1 cellular context compared by ENCODE assay signal in the genomic region with DNA sequence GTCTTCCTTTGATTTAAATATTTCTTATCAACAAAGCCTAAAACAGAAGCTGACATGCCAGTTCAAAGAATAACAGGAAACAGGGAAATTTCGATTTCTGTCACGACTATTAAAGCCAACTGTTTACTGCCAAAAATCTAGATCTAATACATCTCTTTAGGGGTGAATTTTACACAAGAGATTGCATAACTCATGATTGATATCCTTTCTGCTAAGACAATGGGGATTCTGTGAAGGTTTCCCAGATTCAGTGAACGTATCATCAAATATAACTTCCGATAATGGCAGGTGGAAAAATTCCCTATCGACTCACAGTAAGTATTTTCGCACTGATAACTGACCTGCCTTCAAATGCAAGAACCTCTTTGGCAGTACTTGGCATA.
TF ChIP-seq lines count a peak whose summit lies in the region.

No MANE protein-coding gene starts in this region.

TF ChIP-seq in GM23338, 12 proteins besides CTCF, POLR2A, EP300 and RAD21:
- TF ChIP-seq EZH2 (IDR thresholded peaks at IDR 0.05; ENCODE audit: low read depth, unreplicated experiment): no peak
- no peak for TF ChIP-seq NANOG (IDR thresholded peaks at IDR 0.05; ENCODE audit: borderline replicate concordance)
- no peak for TF ChIP-seq EZH2phosphoT487 (IDR thresholded peaks at IDR 0.05; ENCODE audit: unreplicated experiment)
- TF ChIP-seq, protein P1, sequence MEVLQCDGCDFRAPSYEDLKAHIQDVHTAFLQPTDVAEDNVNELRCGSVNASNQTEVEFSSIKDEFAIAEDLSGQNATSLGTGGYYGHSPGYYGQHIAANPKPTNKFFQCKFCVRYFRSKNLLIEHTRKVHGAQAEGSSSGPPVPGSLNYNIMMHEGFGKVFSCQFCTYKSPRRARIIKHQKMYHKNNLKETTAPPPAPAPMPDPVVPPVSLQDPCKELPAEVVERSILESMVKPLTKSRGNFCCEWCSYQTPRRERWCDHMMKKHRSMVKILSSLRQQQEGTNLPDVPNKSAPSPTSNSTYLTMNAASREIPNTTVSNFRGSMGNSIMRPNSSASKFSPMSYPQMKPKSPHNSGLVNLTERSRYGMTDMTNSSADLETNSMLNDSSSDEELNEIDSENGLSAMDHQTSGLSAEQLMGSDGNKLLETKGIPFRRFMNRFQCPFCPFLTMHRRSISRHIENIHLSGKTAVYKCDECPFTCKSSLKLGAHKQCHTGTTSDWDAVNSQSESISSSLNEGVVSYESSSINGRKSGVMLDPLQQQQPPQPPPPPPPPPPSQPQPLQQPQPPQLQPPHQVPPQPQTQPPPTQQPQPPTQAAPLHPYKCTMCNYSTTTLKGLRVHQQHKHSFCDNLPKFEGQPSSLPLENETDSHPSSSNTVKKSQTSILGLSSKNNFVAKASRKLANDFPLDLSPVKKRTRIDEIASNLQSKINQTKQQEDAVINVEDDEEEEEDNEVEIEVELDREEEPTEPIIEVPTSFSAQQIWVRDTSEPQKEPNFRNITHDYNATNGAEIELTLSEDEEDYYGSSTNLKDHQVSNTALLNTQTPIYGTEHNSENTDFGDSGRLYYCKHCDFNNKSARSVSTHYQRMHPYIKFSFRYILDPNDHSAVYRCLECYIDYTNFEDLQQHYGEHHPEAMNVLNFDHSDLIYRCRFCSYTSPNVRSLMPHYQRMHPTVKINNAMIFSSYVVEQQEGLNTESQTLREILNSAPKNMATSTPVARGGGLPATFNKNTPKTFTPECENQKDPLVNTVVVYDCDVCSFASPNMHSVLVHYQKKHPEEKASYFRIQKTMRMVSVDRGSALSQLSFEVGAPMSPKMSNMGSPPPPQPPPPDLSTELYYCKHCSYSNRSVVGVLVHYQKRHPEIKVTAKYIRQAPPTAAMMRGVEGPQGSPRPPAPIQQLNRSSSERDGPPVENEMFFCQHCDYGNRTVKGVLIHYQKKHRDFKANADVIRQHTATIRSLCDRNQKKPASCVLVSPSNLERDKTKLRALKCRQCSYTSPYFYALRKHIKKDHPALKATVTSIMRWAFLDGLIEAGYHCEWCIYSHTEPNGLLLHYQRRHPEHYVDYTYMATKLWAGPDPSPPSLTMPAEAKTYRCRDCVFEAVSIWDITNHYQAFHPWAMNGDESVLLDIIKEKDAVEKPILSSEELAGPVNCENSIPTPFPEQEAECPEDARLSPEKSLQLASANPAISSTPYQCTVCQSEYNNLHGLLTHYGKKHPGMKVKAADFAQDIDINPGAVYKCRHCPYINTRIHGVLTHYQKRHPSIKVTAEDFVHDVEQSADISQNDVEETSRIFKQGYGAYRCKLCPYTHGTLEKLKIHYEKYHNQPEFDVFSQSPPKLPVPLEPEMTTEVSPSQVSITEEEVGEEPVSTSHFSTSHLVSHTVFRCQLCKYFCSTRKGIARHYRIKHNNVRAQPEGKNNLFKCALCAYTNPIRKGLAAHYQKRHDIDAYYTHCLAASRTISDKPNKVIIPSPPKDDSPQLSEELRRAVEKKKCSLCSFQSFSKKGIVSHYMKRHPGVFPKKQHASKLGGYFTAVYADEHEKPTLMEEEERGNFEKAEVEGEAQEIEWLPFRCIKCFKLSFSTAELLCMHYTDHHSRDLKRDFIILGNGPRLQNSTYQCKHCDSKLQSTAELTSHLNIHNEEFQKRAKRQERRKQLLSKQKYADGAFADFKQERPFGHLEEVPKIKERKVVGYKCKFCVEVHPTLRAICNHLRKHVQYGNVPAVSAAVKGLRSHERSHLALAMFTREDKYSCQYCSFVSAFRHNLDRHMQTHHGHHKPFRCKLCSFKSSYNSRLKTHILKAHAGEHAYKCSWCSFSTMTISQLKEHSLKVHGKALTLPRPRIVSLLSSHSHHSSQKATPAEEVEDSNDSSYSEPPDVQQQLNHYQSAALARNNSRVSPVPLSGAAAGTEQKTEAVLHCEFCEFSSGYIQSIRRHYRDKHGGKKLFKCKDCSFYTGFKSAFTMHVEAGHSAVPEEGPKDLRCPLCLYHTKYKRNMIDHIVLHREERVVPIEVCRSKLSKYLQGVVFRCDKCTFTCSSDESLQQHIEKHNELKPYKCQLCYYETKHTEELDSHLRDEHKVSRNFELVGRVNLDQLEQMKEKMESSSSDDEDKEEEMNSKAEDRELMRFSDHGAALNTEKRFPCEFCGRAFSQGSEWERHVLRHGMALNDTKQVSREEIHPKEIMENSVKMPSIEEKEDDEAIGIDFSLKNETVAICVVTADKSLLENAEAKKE (CRISPR knock-in tag; IDR thresholded peaks at IDR 0.05): no peak
- no peak for TF ChIP-seq STAT1 (IDR thresholded peaks at IDR 0.05; ENCODE audit: unreplicated experiment)
- TF ChIP-seq, protein P2, sequence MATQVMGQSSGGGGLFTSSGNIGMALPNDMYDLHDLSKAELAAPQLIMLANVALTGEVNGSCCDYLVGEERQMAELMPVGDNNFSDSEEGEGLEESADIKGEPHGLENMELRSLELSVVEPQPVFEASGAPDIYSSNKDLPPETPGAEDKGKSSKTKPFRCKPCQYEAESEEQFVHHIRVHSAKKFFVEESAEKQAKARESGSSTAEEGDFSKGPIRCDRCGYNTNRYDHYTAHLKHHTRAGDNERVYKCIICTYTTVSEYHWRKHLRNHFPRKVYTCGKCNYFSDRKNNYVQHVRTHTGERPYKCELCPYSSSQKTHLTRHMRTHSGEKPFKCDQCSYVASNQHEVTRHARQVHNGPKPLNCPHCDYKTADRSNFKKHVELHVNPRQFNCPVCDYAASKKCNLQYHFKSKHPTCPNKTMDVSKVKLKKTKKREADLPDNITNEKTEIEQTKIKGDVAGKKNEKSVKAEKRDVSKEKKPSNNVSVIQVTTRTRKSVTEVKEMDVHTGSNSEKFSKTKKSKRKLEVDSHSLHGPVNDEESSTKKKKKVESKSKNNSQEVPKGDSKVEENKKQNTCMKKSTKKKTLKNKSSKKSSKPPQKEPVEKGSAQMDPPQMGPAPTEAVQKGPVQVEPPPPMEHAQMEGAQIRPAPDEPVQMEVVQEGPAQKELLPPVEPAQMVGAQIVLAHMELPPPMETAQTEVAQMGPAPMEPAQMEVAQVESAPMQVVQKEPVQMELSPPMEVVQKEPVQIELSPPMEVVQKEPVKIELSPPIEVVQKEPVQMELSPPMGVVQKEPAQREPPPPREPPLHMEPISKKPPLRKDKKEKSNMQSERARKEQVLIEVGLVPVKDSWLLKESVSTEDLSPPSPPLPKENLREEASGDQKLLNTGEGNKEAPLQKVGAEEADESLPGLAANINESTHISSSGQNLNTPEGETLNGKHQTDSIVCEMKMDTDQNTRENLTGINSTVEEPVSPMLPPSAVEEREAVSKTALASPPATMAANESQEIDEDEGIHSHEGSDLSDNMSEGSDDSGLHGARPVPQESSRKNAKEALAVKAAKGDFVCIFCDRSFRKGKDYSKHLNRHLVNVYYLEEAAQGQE (IDR thresholded peaks at IDR 0.05; ENCODE audit: unreplicated experiment): no peak
- no peak for TF ChIP-seq CREB1 (CRISPR knock-in tag; IDR thresholded peaks at IDR 0.05; ENCODE audit: low read depth)
- TF ChIP-seq ETS1 (IDR thresholded peaks at IDR 0.05): no peak
- no peak for TF ChIP-seq ZNF114 (CRISPR knock-in tag; IDR thresholded peaks at IDR 0.05)
- TF ChIP-seq ZNF331 (CRISPR knock-in tag; IDR thresholded peaks at IDR 0.05; ENCODE audit: low read depth): no peak
- TF ChIP-seq JUNB (IDR thresholded peaks at IDR 0.05; ENCODE audit: unreplicated experiment): no peak
- TF ChIP-seq POLR2AphosphoS5 (IDR thresholded peaks at IDR 0.05; ENCODE audit: low read depth): no peak
